Comparison of ENCODE assay signal across 1 cellular context in genomic region chr11:14751975-14752407, GRCh38.
TF ChIP-seq lines count a peak whose summit lies in the region.

No MANE protein-coding gene starts in this region.

TF ChIP-seq in WTC11, 78 proteins besides CTCF, POLR2A, EP300 and RAD21 (continued from another document):
- TF ChIP-seq AFF4 (CRISPR knock-in tag; IDR thresholded peaks at IDR 0.05; ENCODE audit: borderline replicate concordance): no peak
- no peak for TF ChIP-seq ETV6 (CRISPR knock-in tag; IDR thresholded peaks at IDR 0.05)
- no peak for TF ChIP-seq ZNF423 (CRISPR knock-in tag; IDR thresholded peaks at IDR 0.05)
- no peak for TF ChIP-seq PREB (CRISPR knock-in tag; IDR thresholded peaks at IDR 0.05; ENCODE audit: borderline replicate concordance)
- no peak for TF ChIP-seq SOX15 (CRISPR knock-in tag; IDR thresholded peaks at IDR 0.05)
- TF ChIP-seq MYBL2 (CRISPR knock-in tag; IDR thresholded peaks at IDR 0.05): no peak
- TF ChIP-seq NR3C1 (CRISPR knock-in tag; conservative IDR thresholded peaks at IDR 0.05; ENCODE audit: low read depth): no peak
- TF ChIP-seq FOXK1 (CRISPR knock-in tag; IDR thresholded peaks at IDR 0.05): no peak
- no peak for TF ChIP-seq RORB (CRISPR knock-in tag; IDR thresholded peaks at IDR 0.05)
- no peak for TF ChIP-seq CDX4 (CRISPR knock-in tag; IDR thresholded peaks at IDR 0.05; ENCODE audit: borderline replicate concordance)
TF ChIP-seq in WTC11: peak in this region for 0.
